In the genomic region with DNA sequence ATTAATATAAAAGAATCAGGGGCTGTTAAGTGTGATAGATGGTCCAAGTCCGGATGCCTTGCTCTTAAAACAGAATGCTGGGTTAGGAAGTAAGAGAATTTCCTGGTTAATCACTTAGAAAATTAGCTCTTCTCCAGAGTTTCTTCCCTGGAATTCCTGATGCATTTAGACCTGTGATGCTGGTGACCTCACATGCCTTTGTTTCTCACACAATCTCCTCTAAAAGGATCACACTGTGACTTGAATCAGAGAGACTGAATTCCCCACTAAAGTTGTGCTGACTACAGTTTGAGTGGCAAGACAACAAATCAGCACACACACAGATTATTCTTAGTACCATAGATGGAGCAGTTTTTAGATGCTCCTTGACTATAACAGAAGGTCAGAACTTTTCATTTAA, we compare ENCODE assay signal across 23 cellular contexts. TPM values are rescaled to one million over a fixed set of nuclear protein-coding genes. Genes with fewer than 3 reads are reported as not detected.
"Had no signal": no experiment of that assay in that cellular context is flagged by ENCODE, and none has a peak within 500 bp of the region (broad histone marks: within the 10 kb centered on the region; RNA-seq: fewer than 3 reads in every experiment).

No MANE protein-coding gene starts in this region.

- H3K27me3 Mint-ChIP-seq: natural killer cell treated with Interleukin-12 subunit alpha and Interleukin-12 subunit beta and Interleukin-15 and Interleukin-18, amount 100 ng/mL, for 72 hours; stimulated activated memory B cell treated with anti-CD40 and anti-IgM and Interleukin-4, amounts not matched to agents 10 μg/mL and 1 μg/mL and 100 μg/mL, for 72 hours; stimulated activated naive CD8-positive, alpha-beta T cell treated with anti-CD3 and anti-CD28 coated beads, Interleukin-15, Interleukin-2, amounts not matched to agents 100 ng/mL and 50 ng/mL, for 24 hours had no signal

- H3K9me3 Mint-ChIP-seq: natural killer cell treated with Interleukin-12 subunit alpha and Interleukin-12 subunit beta and Interleukin-15 and Interleukin-18, amount 100 ng/mL, for 72 hours; stimulated activated memory B cell treated with anti-CD40 and anti-IgM and Interleukin-4, amounts not matched to agents 10 μg/mL and 1 μg/mL and 100 μg/mL, for 72 hours; stimulated activated naive CD8-positive, alpha-beta T cell treated with anti-CD3 and anti-CD28 coated beads, Interleukin-15, Interleukin-2, amounts not matched to agents 100 ng/mL and 50 ng/mL, for 24 hours had no signal

- H3K27ac Mint-ChIP-seq: natural killer cell treated with Interleukin-12 subunit alpha and Interleukin-12 subunit beta and Interleukin-15 and Interleukin-18, amount 100 ng/mL, for 72 hours; stimulated activated memory B cell treated with anti-CD40 and anti-IgM and Interleukin-4, amounts not matched to agents 10 μg/mL and 1 μg/mL and 100 μg/mL, for 72 hours; stimulated activated naive CD8-positive, alpha-beta T cell treated with anti-CD3 and anti-CD28 coated beads, Interleukin-15, Interleukin-2, amounts not matched to agents 100 ng/mL and 50 ng/mL, for 24 hours had no signal

- H3K36me3 Mint-ChIP-seq: natural killer cell treated with Interleukin-12 subunit alpha and Interleukin-12 subunit beta and Interleukin-15 and Interleukin-18, amount 100 ng/mL, for 72 hours had no signal

- H3K4me3 ChIP-seq: coronary artery, gastrocnemius medialis, heart right ventricle, spleen, tibial artery had no signal

- H3K27ac ChIP-seq: coronary artery, gastrocnemius medialis, heart right ventricle, neutrophil, spleen, tibial artery had no signal

- H3K27me3 ChIP-seq: gastrocnemius medialis, neutrophil, spleen, tibial artery had no signal

- H3K36me3 ChIP-seq: gastrocnemius medialis, heart right ventricle, neutrophil, spleen, tibial artery had no signal

- H3K9me3 ChIP-seq: gastrocnemius medialis, heart right ventricle, neutrophil, spleen, tibial artery had no signal

- H3K4me3 Mint-ChIP-seq: natural killer cell treated with Interleukin-12 subunit alpha and Interleukin-12 subunit beta and Interleukin-15 and Interleukin-18, amount 100 ng/mL, for 72 hours; stimulated activated memory B cell treated with anti-CD40 and anti-IgM and Interleukin-4, amounts not matched to agents 10 μg/mL and 1 μg/mL and 100 μg/mL, for 72 hours; stimulated activated naive CD8-positive, alpha-beta T cell treated with anti-CD3 and anti-CD28 coated beads, Interleukin-15, Interleukin-2, amounts not matched to agents 100 ng/mL and 50 ng/mL, for 24 hours had no signal

- DNase-seq: effector CD4-positive, alpha-beta T cell; gastrocnemius medialis; heart right ventricle; hypothalamus; islet precursor cell; mammary epithelial cell; midbrain; posterior cingulate gyrus; spleen; stimulated activated CD4-positive, alpha-beta T cell treated with anti-CD3 and anti-CD28 coated beads, Interleukin-15, amount 100 ng/mL, for 24 hours; stimulated activated CD4-positive, alpha-beta T cell treated with anti-CD3 and anti-CD28 coated beads, Interleukin-1b, Interleukin-23, amount 100 ng/mL, for 48 hours; stimulated activated CD4-positive, alpha-beta T cell treated with anti-CD3 and anti-CD28 coated beads, Interleukin-4, amount 100 ng/mL, for 24 hours; tibial artery had no signal

- ATAC-seq: gastrocnemius medialis; heart right ventricle; left lobe of liver; natural killer cell treated with Interleukin-12 subunit alpha and Interleukin-12 subunit beta and Interleukin-15 and Interleukin-18, amount 100 ng/mL, for 72 hours; sciatic nerve; stimulated activated memory B cell treated with anti-CD40 and anti-IgM and Interleukin-4, amounts not matched to agents 10 μg/mL and 1 μg/mL and 100 μg/mL, for 72 hours had no signal

RNA-seq across cellular contexts. Expression of a gene that starts 4.4 kb away (rescaled TPM):
- total RNA-seq: dermis microvascular lymphatic vessel endothelial cell, osteocyte, skeletal muscle tissue had no signal
